In genomic region chr5:75547826-75548225, GRCh38 we compare ENCODE assay signal across 13 cellular contexts. TPM values are rescaled to one million over a fixed set of nuclear protein-coding genes. Genes with fewer than 3 reads are reported as not detected.
A peak's percentile ranks its signal among the peaks of the same experiment; 100 is the strongest.
DNase-seq lines count a peak whose midpoint lies in the region; ATAC-seq and TF ChIP-seq lines count a peak whose summit lies in the region.
"Had no signal": no experiment of that assay in that cellular context is flagged by ENCODE, and none has a peak within 500 bp of the region (broad histone marks: within the 10 kb centered on the region; RNA-seq: fewer than 3 reads in every experiment).

No MANE protein-coding gene starts in this region.

- no peak overlapping the region for H3K23ac ChIP-seq in mesenchymal stem cell (ENCODE audit: low read length in 2 of 2)

- no peak overlapping the region for H3K18ac ChIP-seq in mesenchymal stem cell (ENCODE audit: low read depth in 1 of 2, low read length in 2 of 2)

- H4K8ac ChIP-seq in mesenchymal stem cell (ENCODE audit: low read length), result no peak overlapping the region

- peaks cover 0 to 9% of the 10 kb centered on the region in 2 donors for H3K36me3 ChIP-seq in left lung
- peaks cover 2 to 4% of the 10 kb centered on the region in 2 donors for H3K36me3 ChIP-seq in thyroid gland
- H3K36me3 ChIP-seq in mesenchymal stem cell (ENCODE audit: control insufficient read depth in 1 of 2, insufficient read depth in 2 of 2, low read depth in 1 of 2, low read length in 2 of 2), result peaks cover 8 to 31% of the 10 kb centered on the region in 2 experiments

- H3K4me3 ChIP-seq in left lung (no peak overlapping the region), thyroid gland (replicated peaks in 1 of 3) (no peak overlapping the region), mesenchymal stem cell (ENCODE audit: insufficient read depth in 1 of 2, low read depth in 1 of 2, low read length in 2 of 2) (no peak overlapping the region)
- H3K4me3 ChIP-seq: BLaER1 treated with 17β-estradiol and CSF1 and Interleukin-3, amounts not matched to agents 10 nM and 100 nM; GM23248; HAP-1 had no signal

- H3K4me1 ChIP-seq in left lung, result no peaks in the 10 kb centered on the region
- H3K4me1 ChIP-seq in thyroid gland, result peaks cover 0 to 5% of the 10 kb centered on the region in 2 donors
- no peaks in the 10 kb centered on the region for H3K4me1 ChIP-seq in mesenchymal stem cell (ENCODE audit: control insufficient read depth, insufficient read depth, low read depth, low read length)
- H3K4me1 ChIP-seq: BLaER1 treated with 17β-estradiol and CSF1 and Interleukin-3, amounts not matched to agents 10 nM and 100 nM; HAP-1 had no signal

- ATAC-seq in left ventricle myocardium superior (peak; percentile 54), left cardiac atrium (no peak), left lung (peak; percentile 64)
- ATAC-seq: CD8-positive, alpha-beta T cell had no signal

- no peak overlapping the region for H3K4ac ChIP-seq in mesenchymal stem cell (ENCODE audit: low read depth in 1 of 2, low read length in 2 of 2)

- no peak for TF ChIP-seq POLR2A in thyroid gland (IDR thresholded peaks at IDR 0.05)

- H3K27ac ChIP-seq in left lung (no peak overlapping the region), thyroid gland (no peak overlapping the region), mesenchymal stem cell (ENCODE audit: low read length, poor library complexity, severe bottlenecking) (no peak overlapping the region)
- H3K27ac ChIP-seq: BLaER1 treated with 17β-estradiol and CSF1 and Interleukin-3, amounts not matched to agents 10 nM and 100 nM; GM23248 had no signal

- no peak overlapping the region for H2AFZ ChIP-seq in mesenchymal stem cell (ENCODE audit: low read depth, low read length)
- H2AFZ ChIP-seq: GM23248 had no signal

- no peak overlapping the region for H3K14ac ChIP-seq in mesenchymal stem cell (ENCODE audit: low read length in 2 of 2)

- no peak overlapping the region for H4K91ac ChIP-seq in mesenchymal stem cell (ENCODE audit: low read length)

- WGBS in thyroid gland, 2 donors, result 63 to 67% methylated on average over 3 of the region's 3 CpGs
- 100% methylated on average over 3 of the region's 3 CpGs for WGBS in mesenchymal stem cell

- H2AK5ac ChIP-seq in mesenchymal stem cell (ENCODE audit: low read length, severe bottlenecking), result no peak overlapping the region

- no peak overlapping the region for H3K4me2 ChIP-seq in mesenchymal stem cell (ENCODE audit: low read length, poor library complexity, severe bottlenecking)
- H3K4me2 ChIP-seq: BLaER1 treated with 17β-estradiol and CSF1 and Interleukin-3, amounts not matched to agents 10 nM and 100 nM had no signal

- H3K9me3 ChIP-seq in left lung (no peaks in the 10 kb centered on the region), thyroid gland (no peaks in the 10 kb centered on the region), mesenchymal stem cell (ENCODE audit: control insufficient read depth, low read length) (no peaks in the 10 kb centered on the region)
- H3K9me3 ChIP-seq: BLaER1 treated with 17β-estradiol and CSF1 and Interleukin-3, amounts not matched to agents 10 nM and 100 nM; HAP-1 had no signal

- no peak overlapping the region for H3K9ac ChIP-seq in mesenchymal stem cell (ENCODE audit: low read length)
- H3K9ac ChIP-seq: BLaER1 treated with 17β-estradiol and CSF1 and Interleukin-3, amounts not matched to agents 10 nM and 100 nM; GM23248 had no signal

- H2BK15ac ChIP-seq in mesenchymal stem cell (ENCODE audit: low read depth, poor library complexity, severe bottlenecking), result no peak overlapping the region

- H2BK120ac ChIP-seq in mesenchymal stem cell (ENCODE audit: low read depth, low read length), result no peak overlapping the region

- H3K27me3 ChIP-seq in left lung (no peaks in the 10 kb centered on the region), thyroid gland (no peaks in the 10 kb centered on the region), mesenchymal stem cell (ENCODE audit: control insufficient read depth in 1 of 2, insufficient read depth in 1 of 2, low read length in 2 of 2) (no peaks in the 10 kb centered on the region)
- H3K27me3 ChIP-seq: BLaER1 treated with 17β-estradiol and CSF1 and Interleukin-3, amounts not matched to agents 10 nM and 100 nM had no signal

- no peak overlapping the region for H2BK5ac ChIP-seq in mesenchymal stem cell (ENCODE audit: low read depth, low read length, poor library complexity, severe bottlenecking)

- DNase-seq in left ventricle myocardium superior (no peak), left cardiac atrium (no peak), left lung (no peak), thyroid gland (peak; percentile 15 to 27), mesenchymal stem cell (no peak)
- DNase-seq in activated naive CD4-positive, alpha-beta T cell (lab: John Stamatoyannopoulos, UW), result no peak
- DNase-seq: Calu3; CD8-positive, alpha-beta T cell; DMS79 treated with DMSO at 0.1 percent for 48 hours; GF-D8; GM23248 had no signal

- TF ChIP-seq CTCF in left lung (IDR thresholded peaks at IDR 0.05), result no peak
- TF ChIP-seq CTCF in thyroid gland (IDR thresholded peaks at IDR 0.05), result no peak

- peaks cover 16% of the 10 kb centered on the region for H3K79me1 ChIP-seq in mesenchymal stem cell (replicated peaks; ENCODE audit: low read length, poor library complexity, severe bottlenecking)

- no peak overlapping the region for H2BK12ac ChIP-seq in mesenchymal stem cell (ENCODE audit: low read length in 2 of 2)

- intact Hi-C loops in left ventricle myocardium superior (cut with micrococcal nuclease), result no loop called here
- intact Hi-C loops in left cardiac atrium (cut with DNase I), result no loop called here
- intact Hi-C loops in left lung (cut with DNase I), result no loop called here
- intact Hi-C loops in thyroid gland (cut with DNase I), result no loop called here

RNA-seq across cellular contexts. Expression of gene POLK, which starts 36.1 kb away (rescaled TPM):
- total RNA-seq in left ventricle myocardium superior (22.2 TPM), left cardiac atrium (10 to 100 TPM; 20.6 to 23.1 TPM), left lung (10 to 100 TPM; 33.0 to 33.5 TPM), thyroid gland (10 to 100 TPM; 49.8 to 74.5 (median 63.3) TPM)
- polyA plus RNA-seq in mesenchymal stem cell (2013, experiment 1 of 2), result 13.8 TPM
- 13.5 TPM for polyA plus RNA-seq in mesenchymal stem cell (2013, experiment 2 of 2)

RNA-seq across cellular contexts. Expression of gene CERT1, which starts 36.4 kb away (rescaled TPM):
- total RNA-seq in left ventricle myocardium superior (29.3 TPM), left cardiac atrium (10 to 100 TPM; 21.6 to 32.9 TPM), left lung (10 to 100 TPM; 63.4 to 72.7 TPM), thyroid gland (10 to 100 TPM; 66.3 to 87.5 (median 78.0) TPM)
- polyA plus RNA-seq in mesenchymal stem cell (2013, experiment 1 of 2), result 33.2 TPM
- polyA plus RNA-seq in mesenchymal stem cell (2013, experiment 2 of 2), result 34.9 TPM

Comparison
In these comparisons a context has a peak if more than half of its experiments do, and no peak if none do; other contexts are left out.
1. ATAC-seq: peak in left ventricle myocardium superior (single experiment) and left lung (single experiment); none in left cardiac atrium (0 of 2).
2. DNase-seq: peak in thyroid gland (2 of 2); none in left ventricle myocardium superior (single experiment), left cardiac atrium (single experiment), left lung (0 of 2), mesenchymal stem cell (single experiment) and activated naive CD4-positive, alpha-beta T cell (0 of 4).